ENCODE assay signal across 24 cellular contexts in the genomic region with DNA sequence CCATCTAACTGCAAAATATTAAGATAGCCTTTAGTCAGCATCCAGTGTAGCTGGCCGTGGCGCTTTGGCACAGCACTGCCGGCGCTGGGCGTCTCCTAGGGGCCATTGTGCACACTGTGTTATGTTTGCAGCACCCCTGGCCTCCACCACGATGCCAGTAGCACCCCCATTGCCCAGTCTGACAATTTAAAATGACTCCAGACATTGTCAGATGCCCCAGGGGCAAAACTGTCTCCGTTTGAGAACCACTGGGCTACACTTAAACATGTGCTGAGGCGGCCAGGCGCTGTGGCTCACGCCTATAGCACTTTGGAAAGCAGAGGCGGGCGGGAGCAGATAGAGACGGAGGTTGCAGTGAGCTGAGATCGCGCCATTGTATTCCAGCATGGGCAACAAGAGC. TPM values are rescaled to one million over a fixed set of nuclear protein-coding genes. Genes with fewer than 3 reads are reported as not detected.
"Had no signal": no experiment of that assay in that cellular context is flagged by ENCODE, and none has a peak within 500 bp of the region (broad histone marks: within the 10 kb centered on the region; RNA-seq: fewer than 3 reads in every experiment).

No MANE protein-coding gene starts in this region.

- H3K79me2 ChIP-seq: hepatocyte, parathyroid adenoma had no signal

- ATAC-seq: left colon; lower lobe of right lung; stimulated activated naive B cell treated with anti-CD40 and anti-IgM and Interleukin-4, amounts not matched to agents 10 μg/mL and 1 μg/mL and 100 μg/mL, for 72 hours; stimulated activated naive CD8-positive, alpha-beta T cell treated with anti-CD3 and anti-CD28 coated beads, Interleukin-15, amount 100 ng/mL, for 72 hours; upper lobe of right lung had no signal

- DNase-seq: effector CD4-positive, alpha-beta T cell; foreskin melanocyte; head of caudate nucleus; left colon; lower lobe of right lung; midbrain; naive B cell; occipital lobe; stimulated activated CD4-positive, alpha-beta T cell treated with anti-CD3 and anti-CD28 coated beads, Interleukin-15, amount 100 ng/mL, for 24 hours; stimulated activated CD4-positive, alpha-beta T cell treated with anti-CD3 and anti-CD28 coated beads, Interleukin-1b, Interleukin-23, amount 100 ng/mL, for 48 hours; stimulated activated CD4-positive, alpha-beta T cell treated with anti-CD3 and anti-CD28 coated beads, Interleukin-4, amount 100 ng/mL, for 24 hours; stimulated activated naive B cell treated with anti-CD40 and anti-IgM and Interleukin-4, amounts not matched to agents 10 μg/mL and 1 μg/mL and 100 μg/mL, for 72 hours; stimulated activated naive CD8-positive, alpha-beta T cell treated with anti-CD3 and anti-CD28 coated beads, Interleukin-15, amount 100 ng/mL, for 72 hours; testis; upper lobe of right lung had no signal

- H3K9me3 ChIP-seq: lower lobe of right lung, prostate gland, testis, tibial nerve, upper lobe of right lung had no signal

- H2AFZ ChIP-seq: hepatocyte, parathyroid adenoma had no signal

- H3K27me3 ChIP-seq: hepatocyte, testis, tibial nerve, upper lobe of right lung had no signal

- H3K4me2 ChIP-seq: hepatocyte had no signal

- H3K4me1 ChIP-seq: parathyroid adenoma, prostate gland, testis, upper lobe of right lung had no signal

- H3K9ac ChIP-seq: parathyroid adenoma had no signal

- H3K4me3 ChIP-seq: coronary artery, hepatocyte, lower lobe of right lung, prostate gland, testis, tibial nerve, upper lobe of right lung had no signal

- H3K36me3 ChIP-seq: prostate gland had no signal

- H3K27ac ChIP-seq: coronary artery, hepatocyte, lower lobe of right lung, parathyroid adenoma, prostate gland, testis, tibial nerve, upper lobe of right lung had no signal

RNA-seq across cellular contexts. Expression of gene HRH3, which starts 43.2 kb away (rescaled TPM):
- total RNA-seq: dermis microvascular lymphatic vessel endothelial cell, hepatocyte, kidney epithelial cell, left colon, lower lobe of right lung, renal cortical epithelial cell, subcutaneous adipose tissue, tibial nerve, upper lobe of right lung had no signal
- polyA plus RNA-seq: hepatocyte had no signal
